30 cellular contexts compared by ENCODE assay signal in the genomic region with DNA sequence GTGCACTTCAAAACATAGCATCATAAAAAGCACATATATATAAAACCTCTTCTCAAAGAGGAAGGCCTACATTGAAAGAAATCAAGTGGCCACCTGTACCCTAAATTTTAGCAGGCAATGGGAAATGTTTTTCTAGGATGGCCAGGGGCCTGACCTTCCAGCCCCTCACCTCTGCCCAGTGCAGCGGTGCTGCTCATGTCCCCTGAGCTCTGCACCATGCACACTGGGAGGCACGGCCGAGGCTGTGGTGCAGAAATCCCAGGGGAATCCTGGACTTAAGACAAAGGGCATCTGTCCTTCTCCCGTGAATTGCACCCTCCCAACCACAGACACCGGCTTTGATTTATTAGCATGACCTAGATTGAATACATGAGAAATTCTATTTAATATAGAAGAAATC.
DNase-seq lines count a peak whose midpoint lies in the region; ATAC-seq and TF ChIP-seq lines count a peak whose summit lies in the region.
"Had no signal": no experiment of that assay in that cellular context is flagged by ENCODE, and none has a peak within 500 bp of the region (broad histone marks: within the 10 kb centered on the region; RNA-seq: fewer than 3 reads in every experiment).

No MANE protein-coding gene starts in this region.

- H3K4me3 ChIP-seq in heart left ventricle (no peak overlapping the region), BLaER1 (no peak overlapping the region)
- no peak overlapping the region for H3K4me3 ChIP-seq in BLaER1 treated with 17β-estradiol and CSF1 and Interleukin-3, amounts not matched to agents 10 nM and 100 nM
- H3K4me3 ChIP-seq: A549 had no signal

- intact Hi-C loops in Right ventricle myocardium inferior (cut with DNase I): no loop called here
- intact Hi-C loops in heart left ventricle (cut with DNase I): loop anchor here in 6 of 10 donors (2.0 to 10.0 kb wide), 3 partner anchors 1097 to 1100 kb away; no protein-coding TSS in a partner anchor

- 68 to 79% (median 72%) methylated on average over 5 of the region's 5 CpGs for WGBS in heart left ventricle, 4 donors

- H3K4me1 ChIP-seq in heart left ventricle (no peaks in the 10 kb centered on the region), BLaER1 (peaks cover 18% of the 10 kb centered on the region)
- peaks cover 0 to 19% (median 7%) of the 10 kb centered on the region in 10 experiments; a peak in 10 of 20 replicates for H3K4me1 ChIP-seq in BLaER1 treated with 17β-estradiol and CSF1 and Interleukin-3, amounts not matched to agents 10 nM and 100 nM
- H3K4me1 ChIP-seq: A549, BE2C, Caco-2 had no signal

- no peak for TF ChIP-seq CTCF in heart left ventricle (IDR thresholded peaks at IDR 0.05)

- TF ChIP-seq POLR2A in heart left ventricle (IDR thresholded peaks at IDR 0.05): no peak

- H4K20me1 ChIP-seq in BLaER1: no peaks in the 10 kb centered on the region
- H4K20me1 ChIP-seq in BLaER1 treated with 17β-estradiol and CSF1 and Interleukin-3, amounts not matched to agents 10 nM and 100 nM: no peaks in the 10 kb centered on the region

- H3K36me3 ChIP-seq in heart left ventricle (no peaks in the 10 kb centered on the region), BLaER1 (no peaks in the 10 kb centered on the region)
- H3K36me3 ChIP-seq in BLaER1 treated with 17β-estradiol and CSF1 and Interleukin-3, amounts not matched to agents 10 nM and 100 nM: no peaks in the 10 kb centered on the region
- H3K36me3 ChIP-seq: BE2C had no signal

- H3K9me3 ChIP-seq in heart left ventricle: peaks cover 0 to 10% (median 3%) of the 10 kb centered on the region in 12 donors
- H3K9me3 ChIP-seq in BLaER1: peaks cover 11% of the 10 kb centered on the region
- peaks cover 0 to 18% (median 12%) of the 10 kb centered on the region in 11 experiments; a peak in 18 of 22 replicates for H3K9me3 ChIP-seq in BLaER1 treated with 17β-estradiol and CSF1 and Interleukin-3, amounts not matched to agents 10 nM and 100 nM (replicated peaks in 1 of 11)
- H3K9me3 ChIP-seq: A549, BE2C, Caco-2 had no signal

- no peak for ATAC-seq in Right ventricle myocardium inferior
- no peak for ATAC-seq in heart left ventricle
- ATAC-seq in HG03135 (IDR thresholded peaks at IDR 0.05; ENCODE audit: unreplicated experiment): no peak
- no peak for ATAC-seq in HG02870 (IDR thresholded peaks at IDR 0.05; ENCODE audit: unreplicated experiment)
- ATAC-seq: A549; CD8-positive, alpha-beta T cell had no signal

- H3K27ac ChIP-seq in heart left ventricle (no peak overlapping the region), BLaER1 (no peak overlapping the region)
- no peak overlapping the region for H3K27ac ChIP-seq in BLaER1 treated with 17β-estradiol and CSF1 and Interleukin-3, amounts not matched to agents 10 nM and 100 nM
- H3K27ac ChIP-seq: 22Rv1, A549, C4-2B had no signal

- peaks cover 0 to 4% (median 0%) of the 10 kb centered on the region in 9 donors for H3K27me3 ChIP-seq in heart left ventricle
- H3K27me3 ChIP-seq in BLaER1: no peaks in the 10 kb centered on the region
- H3K27me3 ChIP-seq in BLaER1 treated with 17β-estradiol and CSF1 and Interleukin-3, amounts not matched to agents 10 nM and 100 nM: no peaks in the 10 kb centered on the region
- H3K27me3 ChIP-seq: BE2C had no signal

- no peak overlapping the region for H3K9ac ChIP-seq in BLaER1
- H3K9ac ChIP-seq in BLaER1 treated with 17β-estradiol and CSF1 and Interleukin-3, amounts not matched to agents 10 nM and 100 nM: no peak overlapping the region

- DNase-seq in NCI-H82 (lab: John Stamatoyannopoulos, UW) (peak; percentile 37), NCI-H82 treated with DMSO at 0.1 percent for 48 hours (lab: John Stamatoyannopoulos, UW; ENCODE audit: unreplicated experiment) (no peak), Right ventricle myocardium inferior (ENCODE audit: missing footprints) (peak; percentile 64), heart left ventricle (no peak)
- DNase-seq: 8988T; ACHN; AML-193; BE2C; C1 segment of cervical spinal cord; Caco-2; Calu3; CD4-positive, alpha-beta memory T cell; CD4-positive, alpha-beta T cell; CD4-positive, CD25-positive, alpha-beta regulatory T cell; CD8-positive, alpha-beta memory T cell; CD8-positive, alpha-beta T cell; COR-L47; DMS 273 treated with DMSO at 0.1 percent for 48 hours; DMS153; DMS53; DMS79; DND-41; EL had no signal

- peak overlapping the region; percentile 34 for H3K4me2 ChIP-seq in BLaER1
- H3K4me2 ChIP-seq in BLaER1 treated with 17β-estradiol and CSF1 and Interleukin-3, amounts not matched to agents 10 nM and 100 nM: peak overlapping the region in 6 of 11 experiments; percentile 10 to 61 (median 42); a peak in 9 of 22 replicates
- H3K4me2 ChIP-seq: A549 had no signal

Comparison
In these comparisons a context has a peak if more than half of its experiments do, and no peak if none do; other contexts are left out.
1. DNase-seq: peak in NCI-H82 (single experiment) and Right ventricle myocardium inferior (single experiment); none in NCI-H82 treated with DMSO at 0.1 percent for 48 hours (single experiment) and heart left ventricle (0 of 5).